In the genomic region with DNA sequence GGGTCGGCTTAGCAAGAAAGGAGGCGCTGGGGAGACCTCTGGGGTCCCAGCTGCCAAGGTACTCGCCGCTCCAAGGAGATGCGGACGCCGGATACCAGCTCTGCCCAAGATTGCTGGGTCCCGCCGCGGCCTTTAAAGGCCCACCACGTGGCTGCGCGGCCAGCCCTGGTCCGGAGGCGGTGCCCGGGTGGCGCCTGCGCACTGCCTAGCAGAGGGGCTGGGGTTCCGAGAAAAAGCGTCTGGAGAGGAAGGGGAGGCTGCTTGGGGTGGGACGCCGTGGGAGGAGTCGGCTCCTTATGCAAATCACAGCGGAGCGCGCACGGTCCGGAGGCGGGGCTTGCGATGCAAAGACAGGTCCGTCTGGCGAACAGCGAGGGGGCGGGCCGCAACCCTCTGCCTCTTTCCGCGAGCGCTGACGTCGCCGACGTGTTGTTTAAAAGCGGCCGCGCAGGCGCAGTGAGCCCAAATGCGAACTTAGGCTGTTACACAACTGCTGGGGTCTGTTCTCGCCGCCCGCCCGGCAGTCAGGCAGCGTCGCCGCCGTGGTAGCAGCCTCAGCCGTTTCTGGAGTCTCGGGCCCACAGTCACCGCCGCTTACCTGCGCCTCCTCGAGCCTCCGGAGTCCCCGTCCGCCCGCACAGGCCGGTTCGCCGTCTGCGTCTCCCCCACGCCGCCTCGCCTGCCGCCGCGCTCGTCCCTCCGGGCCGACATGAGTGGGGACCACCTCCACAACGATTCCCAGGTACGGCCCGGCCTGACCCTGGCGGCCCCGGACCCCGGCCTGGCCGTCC, we compare ENCODE assay signal across 8 cellular contexts. TPM values are rescaled to one million over a fixed set of nuclear protein-coding genes. Genes with fewer than 3 reads are reported as not detected.
DNase-seq lines count a peak whose midpoint lies in the region; ATAC-seq, FAIRE-seq and TF ChIP-seq lines count a peak whose summit lies in the region.

A gene (plus strand): TSS at position 464 of the 791 bp plus-strand sequence. CDS start 246 bp downstream, at position 710.

- ATAC-seq in HG02759 (IDR thresholded peaks at IDR 0.05; ENCODE audit: unreplicated experiment) (peak; percentile 94), Right ventricle myocardium inferior (peak; percentile 98), pancreas (peak; percentile 96 to 98 (median 96))

- peak within 1 kb of the TSS; percentile 74 to 94 (median 92) for H3K27ac ChIP-seq in pancreas
- peak within 1 kb of the TSS; percentile 96 to 99 for H3K27ac ChIP-seq in tibial artery

- peak; percentile 23 for FAIRE-seq in pancreas (lab: Jason Lieb, UNC)

- H3K4me3 ChIP-seq in GM12864 (ENCODE audit: low read depth, low read length), result peak within 1 kb of the TSS; percentile 95
- peak within 1 kb of the TSS; percentile 62 to 100 (median 91) for H3K4me3 ChIP-seq in pancreas
- peak within 1 kb of the TSS; percentile 81 to 100 for H3K4me3 ChIP-seq in tibial artery

- no peaks in the 10 kb centered on the region for H3K36me3 ChIP-seq in pancreas
- no peaks in the 10 kb centered on the region for H3K36me3 ChIP-seq in tibial artery

- no peaks in the 10 kb centered on the region for H3K27me3 ChIP-seq in pancreas
- no peaks in the 10 kb centered on the region for H3K27me3 ChIP-seq in tibial artery

- 0% methylated on average over 72 to 85 of the region's 85 CpGs for WGBS in pancreas, 2 donors

- H3K9me3 ChIP-seq in pancreas (no peaks in the 10 kb centered on the region), tibial artery (no peaks in the 10 kb centered on the region)

- peak; percentile 99 for DNase-seq in GM12864 (ENCODE audit: low read depth)
- peak; percentile 99 to 100 (median 100) for DNase-seq in NCI-H1417 (lab: John Stamatoyannopoulos, UW)
- peak; percentile 96 to 97 for DNase-seq in SW 1271 (lab: John Stamatoyannopoulos, UW)
- DNase-seq in activated naive CD8-positive, alpha-beta T cell treated with anti-CD3 and anti-CD28 coated beads, Interleukin-2, amount 50 U/mL, for 16 hours (ENCODE audit: low read depth, low spot score), result peak; percentile 99
- DNase-seq in Right ventricle myocardium inferior (ENCODE audit: missing footprints), result peak; percentile 100
- peak; percentile 99 to 100 (median 100) for DNase-seq in pancreas
- peak; percentile 100 for DNase-seq in tibial artery

- intact Hi-C loops in Right ventricle myocardium inferior (cut with DNase I), result loop anchor here (5.0 kb wide), 1 partner anchor 49 kb away; no protein-coding TSS in a partner anchor
- intact Hi-C loops in pancreas (cut with DNase I), result no loop called here
- intact Hi-C loops in tibial artery (cut with DNase I; ENCODE audit: low total_unique reads), result no loop called here

- TF ChIP-seq CTCF in GM12864 (IDR thresholded peaks at IDR 0.05; ENCODE audit: low read depth, low read length, missing control alignments) (no peak), pancreas (IDR thresholded peaks at IDR 0.05) (no peak), tibial artery (IDR thresholded peaks at IDR 0.05) (no peak)

- H3K4me1 ChIP-seq in pancreas (peaks cover 21 to 39% (median 30%) of the 10 kb centered on the region in 3 donors), tibial artery (peaks cover 0 to 42% (median 21%) of the 10 kb centered on the region in 4 donors)

RNA-seq across cellular contexts. Expression of the gene that starts here (rescaled TPM):
- total RNA-seq in Right ventricle myocardium inferior (23.9 TPM), pancreas (10 to 100 TPM in 5 of 6 donors, 1 to 10 TPM in 1; 9.6 to 25.6 (median 17.0) TPM)
- 10 to 100 TPM in 1 of 2 donors, 1 to 10 TPM in 1; 10.0 to 16.2 TPM for polyA plus RNA-seq in pancreas

Comparison
In these comparisons a context has a peak if more than half of its experiments do, and no peak if none do; other contexts are left out.
1. Peak in every context shown above with its lines: DNase-seq, ATAC-seq, H3K4me3 ChIP-seq and H3K27ac ChIP-seq.